Comparison of ENCODE assay signal across 9 cellular contexts in the genomic region with DNA sequence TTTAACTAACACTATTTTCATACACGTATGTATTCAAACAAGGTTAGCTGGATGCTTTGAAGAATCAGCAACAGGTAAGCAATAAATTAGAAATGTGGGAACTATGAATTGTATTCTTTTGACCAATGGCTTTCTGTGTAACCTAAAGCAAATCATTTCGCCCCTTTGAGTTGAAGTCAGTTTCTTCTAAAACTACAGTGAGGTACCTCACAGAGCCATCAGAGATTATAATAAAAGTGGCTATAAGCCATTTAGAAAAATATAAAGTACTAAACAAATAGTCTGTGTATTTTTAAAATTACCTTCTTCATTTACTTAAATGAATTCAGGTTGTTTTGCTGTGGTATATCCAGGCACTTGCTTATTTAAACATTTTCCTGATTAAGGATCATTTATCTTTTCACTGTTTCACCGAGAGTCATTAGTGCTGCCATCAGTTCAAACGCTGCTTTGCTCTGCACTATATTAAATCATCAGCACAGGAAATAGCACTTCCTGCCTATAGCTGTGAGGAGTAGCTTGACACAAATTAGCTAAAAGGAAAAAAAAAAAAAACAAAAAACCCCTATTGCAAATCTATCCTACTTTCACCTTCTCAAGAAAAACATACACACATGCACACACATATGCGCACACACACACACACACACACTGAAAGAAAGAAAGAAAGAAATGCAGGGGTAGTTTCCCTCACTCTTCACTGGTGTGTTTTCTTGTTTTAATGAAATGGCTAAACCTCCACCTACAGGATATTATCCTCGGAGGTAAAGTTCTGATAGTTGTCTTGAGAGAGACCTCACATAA. TPM values are rescaled to one million over a fixed set of nuclear protein-coding genes. Genes with fewer than 3 reads are reported as not detected.
DNase-seq lines count a peak whose midpoint lies in the region; ATAC-seq and TF ChIP-seq lines count a peak whose summit lies in the region.
"Had no signal": no experiment of that assay in that cellular context is flagged by ENCODE, and none has a peak within 500 bp of the region (broad histone marks: within the 10 kb centered on the region; RNA-seq: fewer than 3 reads in every experiment).

No MANE protein-coding gene starts in this region.

- peak overlapping the region; percentile 59 for H3K4me3 Mint-ChIP-seq in activated CD4-positive, alpha-beta T cell treated with anti-CD3 and anti-CD28 coated beads, Interleukin-2, amount 10 ng/mL, durations not matched to agents 7 days and 5 days
- H3K4me3 Mint-ChIP-seq in mesothelial cell of epicardium: no peak overlapping the region

- H3K9me3 ChIP-seq in SK-N-MC (ENCODE audit: low read depth, low read length): no peaks in the 10 kb centered on the region

- POLR2A ChIA-PET in activated CD4-positive, alpha-beta T cell treated with anti-CD3 and anti-CD28 coated beads, Interleukin-2, amount 10 ng/mL, durations not matched to agents 7 days and 5 days (lab: Charles Lee): interaction anchor here (0.7 kb wide), 1 partner anchor 42 kb away, joined by 4 read pairs; no protein-coding TSS in a partner anchor

- peaks cover 33% of the 10 kb centered on the region for H3K4me1 Mint-ChIP-seq in activated CD4-positive, alpha-beta T cell treated with anti-CD3 and anti-CD28 coated beads, Interleukin-2, amount 10 ng/mL, durations not matched to agents 7 days and 5 days
- H3K4me1 Mint-ChIP-seq in mesothelial cell of epicardium: peaks cover 82% of the 10 kb centered on the region

- peak; percentile 34 for DNase-seq in activated CD4-positive, alpha-beta T cell treated with anti-CD3 and anti-CD28 coated beads, Interleukin-2, amount 10 ng/mL, durations not matched to agents 7 days and 5 days
- no peak for DNase-seq in activated CD4-positive, alpha-beta T cell treated with anti-CD3 and anti-CD28 coated beads for 48 hours
- peak; percentile 80 for DNase-seq in SK-N-MC (ENCODE audit: low read depth, low spot score)
- no peak for DNase-seq in mesothelial cell of epicardium (ENCODE audit: low spot score in 2 of 2, unreplicated experiment in 2 of 2)
- DNase-seq in MV-4-11 (lab: John Stamatoyannopoulos, UW): no peak
- no peak for DNase-seq in cerebellum (ENCODE audit: low spot score)
- DNase-seq in NCI-H82 treated with DMSO at 0.1 percent for 48 hours (lab: John Stamatoyannopoulos, UW; ENCODE audit: unreplicated experiment): no peak

- no peaks in the 10 kb centered on the region for H3K36me3 ChIP-seq in SK-N-MC (ENCODE audit: insufficient read depth, low read length)

- peaks cover 2% of the 10 kb centered on the region for H3K9me3 Mint-ChIP-seq in activated CD4-positive, alpha-beta T cell treated with anti-CD3 and anti-CD28 coated beads, Interleukin-2, amount 10 ng/mL, durations not matched to agents 7 days and 5 days
- H3K9me3 Mint-ChIP-seq in mesothelial cell of epicardium: no peaks in the 10 kb centered on the region

- no peak for TF ChIP-seq CTCF in mesothelial cell of epicardium (IDR thresholded peaks at IDR 0.05; ENCODE audit: unreplicated experiment)

- peak overlapping the region; percentile 90 for H3K27ac Mint-ChIP-seq in activated CD4-positive, alpha-beta T cell treated with anti-CD3 and anti-CD28 coated beads, Interleukin-2, amount 10 ng/mL, durations not matched to agents 7 days and 5 days
- H3K27ac Mint-ChIP-seq in mesothelial cell of epicardium: peak overlapping the region; percentile 98

- ATAC-seq in HG02870 (IDR thresholded peaks at IDR 0.05; ENCODE audit: unreplicated experiment): peak; percentile 82

- peak overlapping the region; percentile 25 for H3K9ac ChIP-seq in SK-N-MC (ENCODE audit: insufficient read length)

- H3K4me3 ChIP-seq in SK-N-MC: peak overlapping the region; percentile 57

- H3K27me3 Mint-ChIP-seq in activated CD4-positive, alpha-beta T cell treated with anti-CD3 and anti-CD28 coated beads, Interleukin-2, amount 10 ng/mL, durations not matched to agents 7 days and 5 days: peaks cover 2% of the 10 kb centered on the region
- no peaks in the 10 kb centered on the region for H3K27me3 Mint-ChIP-seq in mesothelial cell of epicardium (ENCODE audit: low read depth)

- peak overlapping the region; percentile 80 for H3K27ac ChIP-seq in SK-N-MC
- H3K27ac ChIP-seq: VCaP had no signal

- peaks cover 9% of the 10 kb centered on the region for H3K36me3 Mint-ChIP-seq in activated CD4-positive, alpha-beta T cell treated with anti-CD3 and anti-CD28 coated beads, Interleukin-2, amount 10 ng/mL, durations not matched to agents 7 days and 5 days (ENCODE audit: low read depth)
- H3K36me3 Mint-ChIP-seq in mesothelial cell of epicardium: no peaks in the 10 kb centered on the region

- CTCF ChIA-PET in activated CD4-positive, alpha-beta T cell treated with anti-CD3 and anti-CD28 coated beads, Interleukin-2, amount 10 ng/mL, durations not matched to agents 7 days and 5 days (lab: Charles Lee): interaction anchor here (0.5 to 1.5 kb wide), 5 partner anchors 14 to 580 kb away, joined by 3 to 4 read pairs (median 3); no protein-coding TSS in a partner anchor

RNA-seq across cellular contexts. Expression of gene C1orf105, which starts 39.8 kb away (rescaled TPM):
- not detected for total RNA-seq in activated CD4-positive, alpha-beta T cell treated with anti-CD3 and anti-CD28 coated beads, Interleukin-2, amount 10 ng/mL, durations not matched to agents 7 days and 5 days
- total RNA-seq in mesothelial cell of epicardium (0.57 to 0.95 TPM in 2 of 3 replicates, not detected in the other), cerebellum (not detected)

Comparison
In these comparisons a context has a peak if more than half of its experiments do, and no peak if none do; other contexts are left out.
1. DNase-seq: peak in activated CD4-positive, alpha-beta T cell treated with anti-CD3 and anti-CD28 coated beads, Interleukin-2, amount 10 ng/mL, durations not matched to agents 7 days and 5 days (single experiment) and SK-N-MC (single experiment); none in activated CD4-positive, alpha-beta T cell treated with anti-CD3 and anti-CD28 coated beads for 48 hours (single experiment), mesothelial cell of epicardium (0 of 2), MV-4-11 (single experiment), cerebellum (single experiment) and NCI-H82 treated with DMSO at 0.1 percent for 48 hours (single experiment).